Comparison of ENCODE assay signal across 29 cellular contexts in the genomic region with DNA sequence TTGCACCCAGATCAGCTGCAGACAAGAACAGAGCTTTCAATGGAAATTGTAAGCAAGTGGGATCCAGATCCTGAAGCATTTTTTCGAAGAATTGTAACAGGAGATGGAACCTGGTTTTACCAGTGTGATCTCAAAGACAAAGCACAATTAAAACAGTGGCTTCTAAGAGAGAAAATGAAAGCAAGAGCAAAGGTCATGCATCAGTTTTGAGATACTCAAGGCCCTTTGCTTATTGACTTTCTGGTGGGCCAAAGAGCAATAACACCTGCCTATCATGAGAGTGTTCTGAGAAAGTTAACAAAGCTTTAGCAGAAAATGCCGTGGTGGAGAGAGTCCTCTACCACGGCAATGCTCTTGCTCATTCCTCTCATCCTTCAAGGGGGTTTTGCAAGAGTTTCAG.
A peak's percentile ranks its signal among the peaks of the same experiment; 100 is the strongest.
DNase-seq lines count a peak whose midpoint lies in the region; ATAC-seq, FAIRE-seq and TF ChIP-seq lines count a peak whose summit lies in the region.
"Had no signal": no experiment of that assay in that cellular context is flagged by ENCODE, and none has a peak within 500 bp of the region (broad histone marks: within the 10 kb centered on the region; RNA-seq: fewer than 3 reads in every experiment).

No MANE protein-coding gene starts in this region.

- ATAC-seq in K562 (no peak), HG02970 (IDR thresholded peaks at IDR 0.05; ENCODE audit: low FRiP score, unreplicated experiment) (no peak)
- no peak for ATAC-seq in activated CD4-positive, alpha-beta T cell treated with anti-CD3 and anti-CD28 coated beads for 36 hours
- ATAC-seq: GM23338, PC-3, Right ventricle myocardium inferior, SK-N-SH treated with all-trans-retinoic acid at 6 μM for 48 hours, T-helper 17 cell had no signal

- 0 out of 2 replicates have a peak overlapping the region, but pooled peaks have one; percentile 1 for H3K4me3 ChIP-seq in MM.1S (ENCODE audit: low read length)
- H3K4me3 ChIP-seq in K562 = no peak overlapping the region
- H3K4me3 ChIP-seq: GM23338, HAP-1, SJCRH30 had no signal

- no peak for TF ChIP-seq CTCF in MM.1S (IDR thresholded peaks at IDR 0.05; ENCODE audit: low read length)
- TF ChIP-seq CTCF in K562 (IDR thresholded peaks at IDR 0.05 in 2 of 3, conservative IDR thresholded peaks at IDR 0.05 in 1 of 3; ENCODE audit: insufficient read depth in 2 of 3, low read depth in 1 of 3, low read length in 3 of 3) = no peak

- H3K9me3 ChIP-seq in MM.1S (replicated peaks; ENCODE audit: insufficient read depth, low read length) (no peaks in the 10 kb centered on the region), K562 (replicated peaks; ENCODE audit: control insufficient read depth, insufficient read depth, low read depth, low read length) (no peaks in the 10 kb centered on the region)
- H3K9me3 ChIP-seq: HAP-1, SJCRH30 had no signal

- peak; percentile 39 for DNase-seq in DMS79 (lab: John Stamatoyannopoulos, UW)
- DNase-seq in DMS79 treated with DMSO at 0.1 percent for 48 hours (lab: John Stamatoyannopoulos, UW) = peak; percentile 57
- peak; percentile 84 for DNase-seq in MM.1S
- DNase-seq in K562 (ENCODE audit: extremely low read depth in 1 of 4, low spot score in 3 of 4) = no peak
- no peak for DNase-seq in activated CD4-positive, alpha-beta T cell treated with anti-CD3 and anti-CD28 coated beads for 36 hours
- DNase-seq in cerebellum (ENCODE audit: low spot score) = no peak
- DNase-seq: C1 segment of cervical spinal cord; CD4-positive, alpha-beta memory T cell; COR-L47; DND-41; HFFc6; Kasumi-1; MV-4-11; NCI-H1105 treated with DMSO at 0.1 percent for 48 hours; NCI-H146; NCI-H2029; NCI-H2171 treated with DMSO at 0.1 percent for 48 hours; NCI-H345; NCI-H510A treated with DMSO at 0.1 percent for 48 hours; NK-92 treated with Interleukin-12 subunit alpha and Interleukin-12 subunit beta, amount 100 ng/mL, for 24 hours; PC-3; SJCRH30; T-helper 17 cell had no signal

- H3K27me3 ChIP-seq in MM.1S (replicated peaks; ENCODE audit: insufficient read depth, low read length) = no peaks in the 10 kb centered on the region
- no peaks in the 10 kb centered on the region; a peak in 3 of 5 replicates for H3K27me3 ChIP-seq in K562 (ENCODE audit: control insufficient read depth in 2 of 2, insufficient read depth in 2 of 2, low read length in 2 of 2)

- peaks cover 6% of the 10 kb centered on the region for H3F3A ChIP-seq in MM.1S (ENCODE audit: insufficient read depth, low read length)

- POLR2A ChIA-PET in K562 (lab: Yijun Ruan, JAX) = no interaction called here
- POLR2A ChIA-PET in activated CD4-positive, alpha-beta T cell treated with anti-CD3 and anti-CD28 coated beads for 36 hours (lab: Charles Lee) = no interaction called here

- intact Hi-C loops in K562 (cut with micrococcal nuclease) = no loop called here
- intact Hi-C loops in activated CD4-positive, alpha-beta T cell treated with anti-CD3 and anti-CD28 coated beads for 36 hours (cut with DNase I, micrococcal nuclease) = no loop called here

- H3K9me3 Mint-ChIP-seq in activated CD4-positive, alpha-beta T cell treated with anti-CD3 and anti-CD28 coated beads for 36 hours (ENCODE audit: low read depth) = no peaks in the 10 kb centered on the region
- H3K9me3 Mint-ChIP-seq: GM23338, IgD-negative memory B cell had no signal

- TF ChIP-seq EP300 in K562 (IDR thresholded peaks at IDR 0.05; ENCODE audit: low read length) = no peak

- no peaks in the 10 kb centered on the region for H3K36me3 Mint-ChIP-seq in activated CD4-positive, alpha-beta T cell treated with anti-CD3 and anti-CD28 coated beads for 36 hours (ENCODE audit: low read depth)
- H3K36me3 Mint-ChIP-seq: CD4-positive, alpha-beta memory T cell had no signal

- H3K4me2 ChIP-seq in MM.1S (ENCODE audit: low read depth, low read length) (peak overlapping the region; percentile 37), K562 (ENCODE audit: insufficient read depth, low read length) (no peak overlapping the region)
- H3K4me2 ChIP-seq: GM23338 had no signal

- WGBS in K562 (ENCODE audit: insufficient coverage, low coverage, missing lambda C conversion rate) = 6% methylated on average over 3 of the region's 3 CpGs

- H3K27ac ChIP-seq in MM.1S (ENCODE audit: low read length) = peak overlapping the region; percentile 26; the same call in 1 of the 2 replicates
- H3K27ac ChIP-seq in K562 (ENCODE audit: extremely low read depth, low read depth, low read length) = no peak overlapping the region
- H3K27ac ChIP-seq: SJCRH30 had no signal

- in situ Hi-C loops in K562 (cut with MboI) = no loop called here

- H2AFZ ChIP-seq in MM.1S (ENCODE audit: low read length) = peak overlapping the region; percentile 32; the same call in 1 of the 2 replicates
- H2AFZ ChIP-seq in K562 (ENCODE audit: low read depth, low read length) = no peak overlapping the region
- H2AFZ ChIP-seq: GM23338 had no signal

- H3K9me1 ChIP-seq in K562 (ENCODE audit: control insufficient read depth, insufficient read depth, low read length) = no peaks in the 10 kb centered on the region

- H3K9me2 ChIP-seq in MM.1S (replicated peaks; ENCODE audit: insufficient read depth, low read length) = no peaks in the 10 kb centered on the region

- no TSS peak for BruUV-seq in K562 (replicated peaks; lab: Mats Ljungman, UMichigan)

- no peaks in the 10 kb centered on the region for H4K20me1 ChIP-seq in MM.1S (ENCODE audit: insufficient read depth, low read length)
- H4K20me1 ChIP-seq in K562 (replicated peaks; ENCODE audit: control insufficient read depth, insufficient read depth, low read length) = no peaks in the 10 kb centered on the region

- H3K27ac Mint-ChIP-seq in activated CD4-positive, alpha-beta T cell treated with anti-CD3 and anti-CD28 coated beads for 36 hours = no peak overlapping the region
- H3K27ac Mint-ChIP-seq: CD4-positive, alpha-beta memory T cell; GM23338; HFFc6; IgD-negative memory B cell; T-helper 17 cell had no signal

- no peak overlapping the region for H3K4me3 Mint-ChIP-seq in activated CD4-positive, alpha-beta T cell treated with anti-CD3 and anti-CD28 coated beads for 36 hours
- H3K4me3 Mint-ChIP-seq: CD4-positive, alpha-beta memory T cell; GM23338; HFFc6; IgD-negative memory B cell; T-helper 17 cell had no signal

- H3K9ac ChIP-seq in MM.1S (ENCODE audit: low read length) (no peak overlapping the region; the same call in 1 of the 2 replicates), K562 (ENCODE audit: insufficient read depth in 1 of 2, low read depth in 2 of 2, low read length in 2 of 2) (no peak overlapping the region)

- peak; percentile 37 for FAIRE-seq in K562 (lab: Jason Lieb, UNC)

- no peak for TF ChIP-seq POLR2A in K562 (conservative IDR thresholded peaks at IDR 0.05)

- no peak for TF ChIP-seq RAD21 in K562 (CRISPR knock-in tag; conservative IDR thresholded peaks at IDR 0.05 in 1 of 2, IDR thresholded peaks at IDR 0.05 in 1 of 2)

- H3K79me2 ChIP-seq in MM.1S (ENCODE audit: low read length) = no peaks in the 10 kb centered on the region
- H3K79me2 ChIP-seq in K562 (ENCODE audit: control insufficient read depth, insufficient read depth, low read length) = no peaks in the 10 kb centered on the region

- no peaks in the 10 kb centered on the region for H3K4me1 Mint-ChIP-seq in activated CD4-positive, alpha-beta T cell treated with anti-CD3 and anti-CD28 coated beads for 36 hours
- H3K4me1 Mint-ChIP-seq: GM23338, IgD-negative memory B cell had no signal

- H3K36me3 ChIP-seq in MM.1S (replicated peaks; ENCODE audit: insufficient read depth, low read length) (no peaks in the 10 kb centered on the region), K562 (ENCODE audit: control insufficient read depth, insufficient read depth, low read length) (no peaks in the 10 kb centered on the region)
- H3K36me3 ChIP-seq: HAP-1, SJCRH30 had no signal

- peaks cover 7% of the 10 kb centered on the region for H3K27me3 Mint-ChIP-seq in activated CD4-positive, alpha-beta T cell treated with anti-CD3 and anti-CD28 coated beads for 36 hours
- H3K27me3 Mint-ChIP-seq: T-helper 17 cell had no signal

- CTCF ChIA-PET in K562 (lab: Yijun Ruan, JAX; ENCODE audit: low intra/inter-chr PET ratio) = no interaction called here
- CTCF ChIA-PET in activated CD4-positive, alpha-beta T cell treated with anti-CD3 and anti-CD28 coated beads for 36 hours (lab: Charles Lee) = no interaction called here

- peaks cover 17% of the 10 kb centered on the region for H3K4me1 ChIP-seq in MM.1S (ENCODE audit: low read length)
- no peaks in the 10 kb centered on the region for H3K4me1 ChIP-seq in K562 (replicated peaks in 1 of 2; ENCODE audit: control insufficient read depth in 2 of 2, insufficient read depth in 2 of 2, low read length in 2 of 2)
- H3K4me1 ChIP-seq: HAP-1, SJCRH30 had no signal

TF ChIP-seq in K562, 482 proteins besides CTCF, POLR2A, EP300 and RAD21:
- TF ChIP-seq, protein P1, sequence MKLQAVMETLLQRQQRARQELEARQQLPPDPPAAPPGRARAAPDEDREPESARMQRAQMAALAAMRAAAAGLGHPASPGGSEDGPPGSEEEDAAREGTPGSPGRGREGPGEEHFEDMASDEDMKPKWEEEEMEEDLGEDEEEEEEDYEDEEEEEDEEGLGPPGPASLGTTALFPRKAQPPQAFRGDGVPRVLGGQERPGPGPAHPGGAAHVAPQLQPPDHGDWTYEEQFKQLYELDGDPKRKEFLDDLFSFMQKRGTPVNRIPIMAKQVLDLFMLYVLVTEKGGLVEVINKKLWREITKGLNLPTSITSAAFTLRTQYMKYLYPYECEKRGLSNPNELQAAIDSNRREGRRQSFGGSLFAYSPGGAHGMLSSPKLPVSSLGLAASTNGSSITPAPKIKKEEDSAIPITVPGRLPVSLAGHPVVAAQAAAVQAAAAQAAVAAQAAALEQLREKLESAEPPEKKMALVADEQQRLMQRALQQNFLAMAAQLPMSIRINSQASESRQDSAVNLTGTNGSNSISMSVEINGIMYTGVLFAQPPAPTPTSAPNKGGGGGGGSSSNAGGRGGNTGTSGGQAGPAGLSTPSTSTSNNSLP (IDR thresholded peaks at IDR 0.05; ENCODE audit: borderline replicate concordance, low read depth, low read length) = no peak
- TF ChIP-seq RAD51 (IDR thresholded peaks at IDR 0.05; ENCODE audit: borderline replicate concordance, low read depth) (no peak), DMBX1 (CRISPR knock-in tag; IDR thresholded peaks at IDR 0.05; ENCODE audit: borderline replicate concordance) (no peak), PTTG1 (tag; IDR thresholded peaks at IDR 0.05; ENCODE audit: low read depth) (no peak), MIER1 (IDR thresholded peaks at IDR 0.05; ENCODE audit: low read depth) (no peak)

Comparison
In these comparisons a context has a peak if more than half of its experiments do, and no peak if none do; other contexts are left out.
1. DNase-seq: peak in DMS79 (single experiment), DMS79 treated with DMSO at 0.1 percent for 48 hours (single experiment) and MM.1S (single experiment); none in K562 (0 of 4), activated CD4-positive, alpha-beta T cell treated with anti-CD3 and anti-CD28 coated beads for 36 hours (single experiment) and cerebellum (single experiment).